In genomic region chr11:64100345-64100744, GRCh38 we compare ENCODE assay signal across 11 cellular contexts.
DNase-seq lines count a peak whose midpoint lies in the region; ATAC-seq, FAIRE-seq and TF ChIP-seq lines count a peak whose summit lies in the region.
"Had no signal": no experiment of that assay in that cellular context is flagged by ENCODE, and none has a peak within 500 bp of the region (broad histone marks: within the 10 kb centered on the region; RNA-seq: fewer than 3 reads in every experiment).

No MANE protein-coding gene starts in this region.

- no peak for ATAC-seq in gastrocnemius medialis

- no peak for TF ChIP-seq POLR2A in esophagus muscularis mucosa (IDR thresholded peaks at IDR 0.05; ENCODE audit: low read depth)
- no peak for TF ChIP-seq POLR2A in gastrocnemius medialis (IDR thresholded peaks at IDR 0.05)

- no peak for DNase-seq in AG09309 (ENCODE audit: low read depth)
- DNase-seq in GM20000 (ENCODE audit: low spot score) = peak; percentile 72
- DNase-seq in NCI-H510A treated with DMSO at 0.1 percent for 48 hours (lab: John Stamatoyannopoulos, UW) = peak; percentile 54
- DNase-seq in esophagus muscularis mucosa (ENCODE audit: extremely low spot score) = no peak
- no peak for DNase-seq in D721Med (ENCODE audit: insufficient read length, low spot score)
- DNase-seq in kidney = no peak
- DNase-seq in LoVo (ENCODE audit: low spot score) = no peak
- no peak for DNase-seq in gastrocnemius medialis
- DNase-seq: stimulated activated CD4-positive, alpha-beta T cell treated with anti-CD3 and anti-CD28 coated beads, Interleukin-15, amount 100 ng/mL, for 24 hours; stomach had no signal

- no peak overlapping the region for H3K9ac ChIP-seq in kidney (ENCODE audit: low read length in 2 of 2)

- in situ Hi-C loops in gastrocnemius medialis (cut with MboI; ENCODE audit: low sequenced_read_pairs in 4 of 4) = no loop called here

- no peaks in the 10 kb centered on the region for H3K27me3 ChIP-seq in esophagus muscularis mucosa
- no peaks in the 10 kb centered on the region for H3K27me3 ChIP-seq in gastrocnemius medialis
- H3K27me3 ChIP-seq: stomach had no signal

- no peak for TF ChIP-seq EP300 in esophagus muscularis mucosa (IDR thresholded peaks at IDR 0.05)

- H3K27ac ChIP-seq in esophagus muscularis mucosa (replicated peaks in 1 of 4) (peak overlapping the region in 3 of 4 donors; percentile 3 to 44 (median 27)), kidney (ENCODE audit: low read depth in 2 of 2, low read length in 2 of 2) (no peak overlapping the region), gastrocnemius medialis (no peak overlapping the region)
- H3K27ac ChIP-seq: C4-2B, stomach had no signal

- H3K4me1 ChIP-seq in esophagus muscularis mucosa (peaks cover 10 to 35% (median 22%) of the 10 kb centered on the region in 4 donors), kidney (ENCODE audit: control insufficient read depth in 1 of 2, insufficient read depth in 1 of 2, low read depth in 1 of 2, low read length in 2 of 2) (peaks cover 30 to 38% of the 10 kb centered on the region in 2 donors), gastrocnemius medialis (peaks cover 44% of the 10 kb centered on the region in 2 donors)

- no peak for FAIRE-seq in D721Med (lab: Jason Lieb, UNC)
- no peak for FAIRE-seq in kidney (lab: Jason Lieb, UNC)

- H3K9me3 ChIP-seq in esophagus muscularis mucosa (no peaks in the 10 kb centered on the region), kidney (ENCODE audit: control insufficient read depth in 1 of 2, low read length in 2 of 2) (no peaks in the 10 kb centered on the region), gastrocnemius medialis (no peaks in the 10 kb centered on the region)
- H3K9me3 ChIP-seq: stomach had no signal

- peak; percentile 25 for TF ChIP-seq CTCF in AG09309 (IDR thresholded peaks at IDR 0.05; ENCODE audit: control insufficient read depth, insufficient read depth, low read depth, low read length, missing control alignments)
- TF ChIP-seq CTCF in GM20000 (IDR thresholded peaks at IDR 0.05; ENCODE audit: extremely low read depth, missing control alignments) = peak; percentile 31
- no peak for TF ChIP-seq CTCF in esophagus muscularis mucosa (IDR thresholded peaks at IDR 0.05)
- TF ChIP-seq CTCF in D721Med (IDR thresholded peaks at IDR 0.05; ENCODE audit: insufficient read depth, missing control alignments) = no peak
- TF ChIP-seq CTCF in kidney (IDR thresholded peaks at IDR 0.05; ENCODE audit: borderline replicate concordance, extremely low read depth, insufficient read depth) = no peak
- TF ChIP-seq CTCF in gastrocnemius medialis (IDR thresholded peaks at IDR 0.05 in 4 of 5, conservative IDR thresholded peaks at IDR 0.05 in 1 of 5) = no peak

- H3K36me3 ChIP-seq in esophagus muscularis mucosa = no peaks in the 10 kb centered on the region
- no peaks in the 10 kb centered on the region for H3K36me3 ChIP-seq in kidney (ENCODE audit: control insufficient read depth in 1 of 2, insufficient read depth in 2 of 2, low read length in 2 of 2)
- no peaks in the 10 kb centered on the region for H3K36me3 ChIP-seq in gastrocnemius medialis
- H3K36me3 ChIP-seq: stomach had no signal

- intact Hi-C loops in esophagus muscularis mucosa (cut with DNase I) (no loop called here), kidney (cut with DNase I) (no loop called here), gastrocnemius medialis (cut with DNase I; ENCODE audit: low total_unique reads) (no loop called here)

- 86% methylated on average over 8 of the region's 8 CpGs for WGBS in esophagus muscularis mucosa

- no peak overlapping the region for H3K4me3 ChIP-seq in AG09309 (ENCODE audit: control insufficient read depth, low read depth, low read length)
- no peak overlapping the region for H3K4me3 ChIP-seq in esophagus muscularis mucosa
- no peak overlapping the region for H3K4me3 ChIP-seq in kidney (ENCODE audit: low read length in 2 of 2)
- H3K4me3 ChIP-seq in gastrocnemius medialis = no peak overlapping the region
- H3K4me3 ChIP-seq: stomach had no signal

Comparison
In these comparisons a context has a peak if more than half of its experiments do, and no peak if none do; other contexts are left out.
1. DNase-seq: peak in GM20000 (single experiment) and NCI-H510A treated with DMSO at 0.1 percent for 48 hours (single experiment); none in AG09309 (single experiment), esophagus muscularis mucosa (single experiment), D721Med (single experiment), kidney (single experiment), LoVo (single experiment) and gastrocnemius medialis (0 of 2).
2. CTCF ChIP-seq: peak in AG09309 (single experiment) and GM20000 (single experiment); none in esophagus muscularis mucosa (0 of 3), D721Med (single experiment), kidney (single experiment) and gastrocnemius medialis (0 of 5).
3. H3K27ac ChIP-seq: peak in esophagus muscularis mucosa (3 of 4); none in kidney (0 of 2) and gastrocnemius medialis (0 of 4).